Comparison of ENCODE assay signal across 36 cellular contexts in genomic region chr1:18337757-18338156, GRCh38.
"Had no signal": no experiment of that assay in that cellular context is flagged by ENCODE, and none has a peak within 500 bp of the region (broad histone marks: within the 10 kb centered on the region; RNA-seq: fewer than 3 reads in every experiment).

No MANE protein-coding gene starts in this region.

- H3K9me3 ChIP-seq: MG63 had no signal

- H3K36me3 ChIP-seq: MG63 had no signal

- H3K4me3 ChIP-seq: MG63 had no signal

- DNase-seq: Karpas-422, Kasumi-1, MG63, MM.1S, MV-4-11, NCI-H1048, NCI-H1092, NCI-H1092 treated with DMSO at 0.1 percent for 48 hours, NCI-H1105, NCI-H1105 treated with DMSO at 0.1 percent for 48 hours, NCI-H1417, NCI-H1417 treated with DMSO at 0.1 percent for 48 hours, NCI-H1436, NCI-H1436 treated with DMSO at 0.1 percent for 48 hours, NCI-H146, NCI-H1694, NCI-H1694 treated with DMSO at 0.1 percent for 48 hours, NCI-H187, NCI-H187 treated with DMSO at 0.1 percent for 48 hours, NCI-H1930, NCI-H2029, NCI-H2029 treated with DMSO at 0.1 percent for 48 hours, NCI-H2081, NCI-H2081 treated with DMSO at 0.1 percent for 48 hours, NCI-H2107, NCI-H2171, NCI-H2227 treated with DMSO at 0.1 percent for 48 hours, NCI-H226, NCI-H345, NCI-H446, NCI-H446 treated with DMSO at 0.1 percent for 48 hours, NCI-H510A, NCI-H510A treated with DMSO at 0.1 percent for 48 hours, NCI-H524, NCI-H524 treated with DMSO at 0.1 percent for 48 hours, NCI-H526 had no signal
